ENCODE assay signal across 8 cellular contexts in the genomic region with DNA sequence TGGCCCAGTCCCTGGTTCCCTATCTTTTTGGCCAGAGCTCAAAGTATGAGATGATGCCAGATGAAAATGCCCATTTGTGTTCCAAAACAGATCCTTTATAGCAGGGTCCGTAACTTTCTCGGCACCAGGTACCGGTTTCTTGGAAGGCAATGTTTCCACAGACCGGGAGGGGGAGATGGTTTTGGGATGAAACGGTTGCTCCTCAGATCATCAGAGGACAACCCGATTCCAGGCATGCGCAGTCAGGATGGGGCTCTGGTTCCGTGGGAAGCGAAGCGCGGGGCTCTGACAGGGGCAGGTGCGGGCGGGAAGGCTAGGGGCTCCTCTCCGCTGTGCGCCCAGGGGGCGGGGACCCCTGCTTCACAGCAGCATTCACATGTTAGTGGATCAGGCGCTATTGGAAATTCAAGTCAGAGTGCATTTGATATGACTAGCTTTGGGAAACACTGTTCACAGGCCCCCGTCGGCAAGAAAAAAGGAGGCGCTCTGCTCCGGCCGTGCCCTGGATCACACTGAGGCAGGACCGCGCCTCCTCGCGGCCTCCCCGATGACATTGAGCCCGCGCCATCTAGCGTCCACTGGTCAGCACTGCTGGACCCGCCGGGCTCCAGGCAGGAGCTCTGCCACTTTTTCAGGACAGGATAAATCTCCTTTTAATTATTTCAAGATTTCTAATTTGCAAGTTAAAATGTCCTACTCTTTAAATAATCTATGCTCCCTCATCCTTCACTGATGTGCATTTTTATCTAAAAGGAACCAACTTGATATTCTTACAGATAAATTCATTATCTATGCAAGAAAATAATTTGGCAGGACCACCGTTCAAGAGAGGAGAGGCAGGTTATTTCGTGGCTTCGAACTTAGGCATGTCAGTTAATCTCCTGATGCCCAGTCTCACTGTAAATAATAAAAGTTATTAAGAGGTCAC.
DNase-seq lines count a peak whose midpoint lies in the region; ATAC-seq, FAIRE-seq and TF ChIP-seq lines count a peak whose summit lies in the region.

No MANE protein-coding gene starts in this region.

- ATAC-seq in thoracic aorta (ENCODE audit: insufficient number of reproducible peaks, low FRiP score, low read depth): peak; percentile 61

- no peaks in the 10 kb centered on the region for H3F3A ChIP-seq in SU-DHL-6 (ENCODE audit: insufficient read depth)

- TF ChIP-seq CTCF in SU-DHL-6 (IDR thresholded peaks at IDR 0.05; ENCODE audit: insufficient read depth, low read length, poor library complexity, severe bottlenecking): peak; percentile 73
- peak; percentile 86 for TF ChIP-seq CTCF in parathyroid adenoma (IDR thresholded peaks at IDR 0.05)
- TF ChIP-seq CTCF in thoracic aorta (IDR thresholded peaks at IDR 0.05): peak; percentile 90

- no peaks in the 10 kb centered on the region for H3K9me2 ChIP-seq in SU-DHL-6 (replicated peaks; ENCODE audit: insufficient read depth, low read length)

- peaks cover 3% of the 10 kb centered on the region for H3K4me1 ChIP-seq in adipocyte (ENCODE audit: control insufficient read depth, insufficient read depth, low read length)
- no peaks in the 10 kb centered on the region for H3K4me1 ChIP-seq in parathyroid adenoma
- H3K4me1 ChIP-seq in thoracic aorta (ENCODE audit: control insufficient read depth in 1 of 2, low read depth in 2 of 2): peaks cover 14 to 49% of the 10 kb centered on the region in 2 donors

- peak; percentile 72 for FAIRE-seq in GM12892 (lab: Jason Lieb, UNC)

- H3K27me3 ChIP-seq in SU-DHL-6 (ENCODE audit: low read length) (no peaks in the 10 kb centered on the region), adipocyte (replicated peaks; ENCODE audit: control insufficient read depth, insufficient read depth, low read length) (no peaks in the 10 kb centered on the region), parathyroid adenoma (ENCODE audit: control insufficient read depth, insufficient read depth, low read length) (no peaks in the 10 kb centered on the region), thoracic aorta (replicated peaks; ENCODE audit: insufficient read depth) (no peaks in the 10 kb centered on the region)

- TF ChIP-seq POLR2A in GM12892 (IDR thresholded peaks at IDR 0.05; ENCODE audit: low read depth, low read length): no peak

- H3K4me3 ChIP-seq in SU-DHL-6 (ENCODE audit: insufficient read depth, low read length, poor library complexity, severe bottlenecking): no peak overlapping the region
- peak overlapping the region; percentile 78 for H3K4me3 ChIP-seq in adipocyte (ENCODE audit: low read length)
- peak overlapping the region; percentile 12 for H3K4me3 ChIP-seq in parathyroid adenoma (ENCODE audit: low read depth, low read length)
- H3K4me3 ChIP-seq in thoracic aorta: peak overlapping the region; percentile 59

- H3K79me2 ChIP-seq in SU-DHL-6 (ENCODE audit: insufficient read depth, low read length) (no peaks in the 10 kb centered on the region), parathyroid adenoma (no peaks in the 10 kb centered on the region)

- H3K36me3 ChIP-seq in SU-DHL-6 (ENCODE audit: low read length) (no peaks in the 10 kb centered on the region), adipocyte (ENCODE audit: control insufficient read depth, insufficient read depth, low read length, severe bottlenecking) (no peaks in the 10 kb centered on the region), parathyroid adenoma (ENCODE audit: control insufficient read depth, insufficient read depth, low read length) (no peaks in the 10 kb centered on the region), thoracic aorta (no peaks in the 10 kb centered on the region)

- intact Hi-C loops in cardiac septum (cut with DNase I): loop anchor here (2.0 to 10.0 kb wide), 3 partner anchors 120 to 345 kb away; no protein-coding TSS in a partner anchor

- H3K27ac ChIP-seq in SU-DHL-6 (ENCODE audit: low read depth, low read length) (no peak overlapping the region), parathyroid adenoma (peak overlapping the region; percentile 51), thoracic aorta (peak overlapping the region; percentile 31 to 54)

- H4K20me1 ChIP-seq in SU-DHL-6 (ENCODE audit: low read depth, low read length): no peaks in the 10 kb centered on the region

- H3K4me2 ChIP-seq in SU-DHL-6 (ENCODE audit: low read depth, low read length, poor library complexity, severe bottlenecking) (no peak overlapping the region), parathyroid adenoma (ENCODE audit: low read length) (peak overlapping the region; percentile 68)

- peak; percentile 52 for DNase-seq in GM12892 (ENCODE audit: insufficient read length)
- DNase-seq in HUDEP-2 (lab: John Stamatoyannopoulos, UW; ENCODE audit: unreplicated experiment in 76 of 76): peak in 59 of 76 experiments; percentile 2 to 74 (median 43)
- peak; percentile 96 for DNase-seq in adipocyte (ENCODE audit: low read depth)
- peak; percentile 91 for DNase-seq in cardiac septum (ENCODE audit: low spot score)
- DNase-seq in thoracic aorta (ENCODE audit: low spot score): peak; percentile 67
- DNase-seq in NK-92 treated with Interleukin-12 subunit alpha and Interleukin-12 subunit beta, amount 100 ng/mL, for 24 hours (lab: John Stamatoyannopoulos, UW): no peak

- no peaks in the 10 kb centered on the region for H3K9me3 ChIP-seq in SU-DHL-6 (ENCODE audit: insufficient read depth, low read length)
- no peaks in the 10 kb centered on the region for H3K9me3 ChIP-seq in adipocyte (ENCODE audit: control insufficient read depth, low read length)
- no peaks in the 10 kb centered on the region for H3K9me3 ChIP-seq in parathyroid adenoma (ENCODE audit: control insufficient read depth, low read length)
- no peaks in the 10 kb centered on the region for H3K9me3 ChIP-seq in thoracic aorta

- H3K9ac ChIP-seq in SU-DHL-6 (ENCODE audit: low read length): no peak overlapping the region
- peak overlapping the region; percentile 76 for H3K9ac ChIP-seq in adipocyte (ENCODE audit: low read length)
- H3K9ac ChIP-seq in parathyroid adenoma: no peak overlapping the region

- H2AFZ ChIP-seq in SU-DHL-6 (ENCODE audit: low read depth, low read length, severe bottlenecking): no peak overlapping the region
- H2AFZ ChIP-seq in parathyroid adenoma: peak overlapping the region; percentile 69
